ENCODE assay signal across 21 cellular contexts in the genomic region with DNA sequence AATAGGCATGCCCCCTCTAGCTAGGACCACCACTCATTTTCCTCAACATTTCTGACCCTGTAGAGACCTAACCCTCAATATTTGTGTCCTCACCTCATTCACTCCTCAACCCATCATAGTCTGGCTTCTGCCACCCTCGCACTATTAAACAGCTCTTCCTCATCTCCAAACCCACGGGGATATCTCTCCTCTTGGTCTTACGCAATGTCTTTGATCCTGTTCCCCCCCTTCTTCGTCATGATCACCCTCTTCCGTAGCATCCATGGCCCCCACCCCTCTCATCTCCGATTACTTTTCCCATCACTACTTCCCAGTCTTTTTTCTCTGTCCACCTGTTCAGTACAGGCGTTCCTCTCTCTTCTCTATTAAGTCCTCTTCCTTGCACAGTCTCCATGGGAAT. TPM values are rescaled to one million over a fixed set of nuclear protein-coding genes. Genes with fewer than 3 reads are reported as not detected.
"Had no signal": no experiment of that assay in that cellular context is flagged by ENCODE, and none has a peak within 500 bp of the region (broad histone marks: within the 10 kb centered on the region; RNA-seq: fewer than 3 reads in every experiment).

No MANE protein-coding gene starts in this region.

- H3K27ac ChIP-seq: KMS-11, SJSA1, SK-N-MC had no signal

- H3K9me3 ChIP-seq: SJSA1 had no signal

- FAIRE-seq: RCC 7860 had no signal

- H3K4me3 ChIP-seq: SJSA1, SK-N-MC had no signal

- H3K4me1 ChIP-seq: SJSA1 had no signal

- H3K9ac ChIP-seq: KMS-11 had no signal

- H3K36me3 ChIP-seq: SJSA1 had no signal

- H3K4me2 ChIP-seq: KMS-11 had no signal

- DNase-seq: Kasumi-1, MM.1S, NCI-H1092 treated with DMSO at 0.1 percent for 48 hours, NCI-H1436, NCI-H187, NCI-H2029, NCI-H2081 treated with DMSO at 0.1 percent for 48 hours, NCI-H2171, NCI-H226, NCI-H446, NCI-H510A, NCI-H524 treated with DMSO at 0.1 percent for 48 hours, NCI-H69, NCI-H774, Right ventricle myocardium superior, RPMI8226, SIG-M5 had no signal

- H3K27me3 ChIP-seq: SJSA1 had no signal

RNA-seq across cellular contexts. Expression of a gene that starts 51.7 kb away (rescaled TPM):
- total RNA-seq: Right ventricle myocardium superior had no signal
